In genomic region chr7:158314394-158314793, GRCh38 we compare ENCODE assay signal across 26 cellular contexts.
"Had no signal": no experiment of that assay in that cellular context is flagged by ENCODE, and none has a peak within 500 bp of the region (broad histone marks: within the 10 kb centered on the region; RNA-seq: fewer than 3 reads in every experiment).

No MANE protein-coding gene starts in this region.

- DNase-seq: activated CD4-positive, alpha-beta memory T cell treated with anti-CD3 and anti-CD28 coated beads for 36 hours; activated CD4-positive, alpha-beta T cell treated with anti-CD3 and anti-CD28 coated beads for 36 hours; activated CD4-positive, alpha-beta T cell treated with anti-CD3 and anti-CD28 coated beads, Interleukin-2, amount 10 ng/mL, durations not matched to agents 24 days and 14 days; activated CD4-positive, CD25-positive, alpha-beta regulatory T cell; activated CD4-positive, CD25-positive, alpha-beta regulatory T cell treated with anti-CD3 and anti-CD28 coated beads, Interleukin-2, amount 50 U/mL, for 72 hours; activated CD8-positive, alpha-beta T cell treated with anti-CD3 and anti-CD28 coated beads, Interleukin-2, amount 10 ng/mL, durations not matched to agents 7 days and 5 days; activated effector memory CD4-positive, alpha-beta T cell treated with Interleukin-2 at 50 U/mL for 16 hours; activated naive CD4-positive, alpha-beta T cell treated with anti-CD3 and anti-CD28 coated beads for 36 hours; activated naive CD8-positive, alpha-beta T cell treated with anti-CD3 and anti-CD28 coated beads for 36 hours; activated naive CD8-positive, alpha-beta T cell treated with anti-CD3 and anti-CD28 coated beads, Interleukin-2, amount 50 U/mL, for 24 hours; activated T-cell treated with anti-CD3 and anti-CD28 coated beads, Interleukin-2, amount 50 U/mL, for 4 hours; adrenal gland; amygdala; aorta; body of pancreas; central memory CD4-positive, alpha-beta T cell; cerebellar nuclear complex; cortex of kidney; dermis blood vessel endothelial cell; effector memory CD4-positive, alpha-beta T cell; endodermal cell; foreskin fibroblast; T-helper 2 cell had no signal

- ATAC-seq: activated CD4-positive, alpha-beta T cell treated with anti-CD3 and anti-CD28 coated beads for 36 hours; activated CD8-positive, alpha-beta T cell treated with anti-CD3 and anti-CD28 coated beads, Interleukin-2, amount 10 ng/mL, durations not matched to agents 7 days and 5 days; activated naive CD8-positive, alpha-beta T cell treated with anti-CD3 and anti-CD28 coated beads, Interleukin-2, amount 50 U/mL, for 24 hours; activated T-cell treated with anti-CD3 and anti-CD28 coated beads, Interleukin-2, amount 50 U/mL, for 4 hours; activated T-helper 17 cell treated with anti-CD3 and anti-CD28 coated beads, Interleukin-2, amount 50 U/mL, for 72 hours; body of pancreas; esophagus mucosa had no signal

- H3K36me3 ChIP-seq: adrenal gland had no signal

- H3K27ac Mint-ChIP-seq: activated CD4-positive, alpha-beta memory T cell treated with anti-CD3 and anti-CD28 coated beads for 36 hours; activated CD4-positive, alpha-beta T cell treated with anti-CD3 and anti-CD28 coated beads for 36 hours; activated CD4-positive, alpha-beta T cell treated with anti-CD3 and anti-CD28 coated beads, Interleukin-2, amount 10 ng/mL, durations not matched to agents 24 days and 14 days; activated CD8-positive, alpha-beta T cell treated with anti-CD3 and anti-CD28 coated beads, Interleukin-2, amount 10 ng/mL, durations not matched to agents 7 days and 5 days; activated naive CD4-positive, alpha-beta T cell treated with anti-CD3 and anti-CD28 coated beads for 36 hours; activated naive CD4-positive, alpha-beta T cell treated with anti-CD3 and anti-CD28 coated beads, Interleukin-2, amount 50 U/mL, for 24 hours; activated naive CD8-positive, alpha-beta T cell treated with anti-CD3 and anti-CD28 coated beads for 36 hours; activated naive CD8-positive, alpha-beta T cell treated with anti-CD3 and anti-CD28 coated beads, Interleukin-2, amount 50 U/mL, for 24 hours; activated T-helper 17 cell treated with anti-CD3 and anti-CD28 coated beads, Interleukin-2, amount 50 U/mL, for 72 hours; endodermal cell had no signal

- H3K27me3 ChIP-seq: body of pancreas had no signal

- H3K4me3 ChIP-seq: adrenal gland, body of pancreas had no signal

- H3K4me1 ChIP-seq: adrenal gland, body of pancreas had no signal

- H3K27ac ChIP-seq: adrenal gland, body of pancreas had no signal

- H3K9me3 Mint-ChIP-seq: activated naive CD4-positive, alpha-beta T cell treated with anti-CD3 and anti-CD28 coated beads, Interleukin-2, amount 50 U/mL, for 24 hours had no signal

- H3K4me1 Mint-ChIP-seq: activated CD4-positive, alpha-beta T cell treated with anti-CD3 and anti-CD28 coated beads for 36 hours; activated CD4-positive, alpha-beta T cell treated with anti-CD3 and anti-CD28 coated beads, Interleukin-2, amount 10 ng/mL, durations not matched to agents 24 days and 14 days; activated naive CD4-positive, alpha-beta T cell treated with anti-CD3 and anti-CD28 coated beads, Interleukin-2, amount 50 U/mL, for 24 hours; activated naive CD8-positive, alpha-beta T cell treated with anti-CD3 and anti-CD28 coated beads for 36 hours; activated naive CD8-positive, alpha-beta T cell treated with anti-CD3 and anti-CD28 coated beads, Interleukin-2, amount 50 U/mL, for 24 hours had no signal

- H3K27me3 Mint-ChIP-seq: activated CD4-positive, alpha-beta T cell treated with anti-CD3 and anti-CD28 coated beads, Interleukin-2, amount 10 ng/mL, durations not matched to agents 24 days and 14 days had no signal

- H3K9me3 ChIP-seq: adrenal gland, body of pancreas had no signal

- H3K36me3 Mint-ChIP-seq: activated CD4-positive, alpha-beta memory T cell treated with anti-CD3 and anti-CD28 coated beads for 36 hours; activated naive CD4-positive, alpha-beta T cell treated with anti-CD3 and anti-CD28 coated beads, Interleukin-2, amount 50 U/mL, for 24 hours; activated naive CD8-positive, alpha-beta T cell treated with anti-CD3 and anti-CD28 coated beads for 36 hours had no signal

- H3K4me3 Mint-ChIP-seq: activated CD4-positive, alpha-beta memory T cell treated with anti-CD3 and anti-CD28 coated beads for 36 hours; activated CD4-positive, alpha-beta T cell treated with anti-CD3 and anti-CD28 coated beads for 36 hours; activated CD4-positive, alpha-beta T cell treated with anti-CD3 and anti-CD28 coated beads, Interleukin-2, amount 10 ng/mL, durations not matched to agents 24 days and 14 days; activated CD8-positive, alpha-beta T cell treated with anti-CD3 and anti-CD28 coated beads, Interleukin-2, amount 10 ng/mL, durations not matched to agents 7 days and 5 days; activated naive CD4-positive, alpha-beta T cell treated with anti-CD3 and anti-CD28 coated beads for 36 hours; activated naive CD4-positive, alpha-beta T cell treated with anti-CD3 and anti-CD28 coated beads, Interleukin-2, amount 50 U/mL, for 24 hours; activated naive CD8-positive, alpha-beta T cell treated with anti-CD3 and anti-CD28 coated beads for 36 hours; activated naive CD8-positive, alpha-beta T cell treated with anti-CD3 and anti-CD28 coated beads, Interleukin-2, amount 50 U/mL, for 24 hours; activated T-cell treated with anti-CD3 and anti-CD28 coated beads, Interleukin-2, amount 50 U/mL, for 4 hours; activated T-helper 17 cell treated with anti-CD3 and anti-CD28 coated beads, Interleukin-2, amount 50 U/mL, for 72 hours; endodermal cell had no signal
